Comparison of ENCODE assay signal across 1 cellular context in genomic region chr19:13794388-13794751, GRCh38.
TF ChIP-seq lines count a peak whose summit lies in the region.

No MANE protein-coding gene starts in this region.

TF ChIP-seq in HepG2, 621 proteins besides CTCF, POLR2A, EP300 and RAD21:
- TF ChIP-seq ZNF30 (CRISPR knock-in tag; IDR thresholded peaks at IDR 0.05) = 0 out of 2 replicates have a peak, but pooled peaks have one; percentile 18
- no peak for TF ChIP-seq ARID3A (IDR thresholded peaks at IDR 0.05; ENCODE audit: low read depth, low read length)
- no peak for TF ChIP-seq STAT5B (CRISPR knock-in tag; IDR thresholded peaks at IDR 0.05)
- TF ChIP-seq TERF1 (CRISPR knock-in tag; IDR thresholded peaks at IDR 0.05) = no peak
- TF ChIP-seq U2AF1 (optimal IDR thresholded peaks at IDR 0.05; ENCODE audit: low read depth, low read length) = peak; percentile 5
- no peak for TF ChIP-seq SP140L (CRISPR knock-in tag; IDR thresholded peaks at IDR 0.05; ENCODE audit: borderline replicate concordance)
- TF ChIP-seq ZBTB7B (CRISPR knock-in tag; IDR thresholded peaks at IDR 0.05) = no peak
- TF ChIP-seq ZNF598 (CRISPR knock-in tag; IDR thresholded peaks at IDR 0.05; ENCODE audit: borderline replicate concordance) = no peak
